14 cellular contexts compared by ENCODE assay signal in genomic region chr1:243508964-243509363, GRCh38.
DNase-seq lines count a peak whose midpoint lies in the region; ATAC-seq and TF ChIP-seq lines count a peak whose summit lies in the region.
"Had no signal": no experiment of that assay in that cellular context is flagged by ENCODE, and none has a peak within 500 bp of the region (broad histone marks: within the 10 kb centered on the region; RNA-seq: fewer than 3 reads in every experiment).

No MANE protein-coding gene starts in this region.

- H3K36me3 Mint-ChIP-seq in CD8-positive, alpha-beta memory T cell = peaks cover 14 to 53% (median 24%) of the 10 kb centered on the region in 3 donors
- H3K36me3 Mint-ChIP-seq in brain = peaks cover 70% of the 10 kb centered on the region
- H3K36me3 Mint-ChIP-seq in naive thymus-derived CD4-positive, alpha-beta T cell = peaks cover 14 to 52% (median 27%) of the 10 kb centered on the region in 5 donors

- peak overlapping the region; percentile 84 for H3K4me2 ChIP-seq in BLaER1

- H3K4me1 ChIP-seq in BLaER1 = peaks cover 67% of the 10 kb centered on the region
- H3K4me1 ChIP-seq in CD8-positive, alpha-beta memory T cell (ENCODE audit: insufficient read depth, low read length) = peaks cover 28% of the 10 kb centered on the region
- peaks cover 4 to 13% of the 10 kb centered on the region in 2 donors for H3K4me1 ChIP-seq in naive thymus-derived CD4-positive, alpha-beta T cell (ENCODE audit: control insufficient read depth in 2 of 2, insufficient read depth in 2 of 2, low read length in 2 of 2)
- H3K4me1 ChIP-seq in lower lobe of right lung = no peaks in the 10 kb centered on the region

- H3K9me3 Mint-ChIP-seq in CD8-positive, alpha-beta memory T cell = no peaks in the 10 kb centered on the region
- peaks cover 0 to 2% (median 0%) of the 10 kb centered on the region in 5 experiments for H3K9me3 Mint-ChIP-seq in brain
- H3K9me3 Mint-ChIP-seq in naive thymus-derived CD4-positive, alpha-beta T cell = peaks cover 0 to 1% (median 0%) of the 10 kb centered on the region in 11 donors
- H3K9me3 Mint-ChIP-seq: CD4-positive, CD25-positive, alpha-beta regulatory T cell had no signal

- peak overlapping the region; percentile 70 for H3K27ac ChIP-seq in BLaER1
- H3K27ac ChIP-seq in CD8-positive, alpha-beta memory T cell (ENCODE audit: low read depth, low read length) = no peak overlapping the region
- no peak overlapping the region for H3K27ac ChIP-seq in naive thymus-derived CD4-positive, alpha-beta T cell (ENCODE audit: low read depth, low read length)
- H3K27ac ChIP-seq in lower lobe of right lung = no peak overlapping the region
- no peak overlapping the region for H3K27ac ChIP-seq in substantia nigra (ENCODE audit: low read depth, low read length, poor library complexity, severe bottlenecking)

- TF ChIP-seq CTCF in brain (conservative IDR thresholded peaks at IDR 0.05) (no peak), lower lobe of right lung (IDR thresholded peaks at IDR 0.05) (no peak)

- H4K20me1 ChIP-seq in BLaER1 = no peaks in the 10 kb centered on the region

- DNase-seq in CD8-positive, alpha-beta memory T cell = no peak
- DNase-seq in naive thymus-derived CD4-positive, alpha-beta T cell = no peak
- DNase-seq in anterior cingulate cortex (lab: John Stamatoyannopoulos, UW) (no peak), lower lobe of right lung (no peak), substantia nigra (lab: John Stamatoyannopoulos, UW) (no peak)
- DNase-seq: NCI-H187, NCI-H345, NCI-H526, RPMI8226, SIG-M5 had no signal

- ATAC-seq in naive thymus-derived CD4-positive, alpha-beta T cell = no peak
- ATAC-seq in lower lobe of right lung (no peak), HG03095 (IDR thresholded peaks at IDR 0.05; ENCODE audit: unreplicated experiment) (no peak)

- H3K36me3 ChIP-seq in BLaER1 (peaks cover 14% of the 10 kb centered on the region), lower lobe of right lung (peaks cover 27% of the 10 kb centered on the region)
- no peaks in the 10 kb centered on the region for H3K36me3 ChIP-seq in CD8-positive, alpha-beta memory T cell (ENCODE audit: insufficient read depth, low read length)
- H3K36me3 ChIP-seq in naive thymus-derived CD4-positive, alpha-beta T cell (ENCODE audit: control insufficient read depth in 2 of 3, insufficient read depth in 3 of 3, low read length in 3 of 3) = peaks cover 0 to 31% (median 0%) of the 10 kb centered on the region in 3 experiments

- H3K27me3 ChIP-seq in BLaER1 (no peaks in the 10 kb centered on the region), lower lobe of right lung (ENCODE audit: low read depth) (no peaks in the 10 kb centered on the region)
- no peaks in the 10 kb centered on the region for H3K27me3 ChIP-seq in CD8-positive, alpha-beta memory T cell (ENCODE audit: insufficient read depth, low read length, poor library complexity, severe bottlenecking)
- H3K27me3 ChIP-seq in naive thymus-derived CD4-positive, alpha-beta T cell (ENCODE audit: control insufficient read depth in 2 of 2, insufficient read depth in 2 of 2, low read length in 2 of 2) = no peaks in the 10 kb centered on the region

- H3K9me3 ChIP-seq in BLaER1 (no peaks in the 10 kb centered on the region), lower lobe of right lung (no peaks in the 10 kb centered on the region)
- H3K9me3 ChIP-seq in CD8-positive, alpha-beta memory T cell (ENCODE audit: low read length) = no peaks in the 10 kb centered on the region
- no peaks in the 10 kb centered on the region for H3K9me3 ChIP-seq in naive thymus-derived CD4-positive, alpha-beta T cell (ENCODE audit: control insufficient read depth in 2 of 3, low read length in 3 of 3)

- intact Hi-C loops in naive thymus-derived CD4-positive, alpha-beta T cell (cut with micrococcal nuclease) = loop anchor here in 1 of 2 donors (10.0 kb wide), 1 partner anchor 766 kb away; no protein-coding TSS in a partner anchor
- intact Hi-C loops in lower lobe of right lung (cut with DNase I) = no loop called here

- CTCF ChIA-PET in CD8-positive, alpha-beta memory T cell (lab: Charles Lee) = no interaction called here
- CTCF ChIA-PET in naive thymus-derived CD4-positive, alpha-beta T cell (lab: Charles Lee) = no interaction called here

- POLR2A ChIA-PET in CD8-positive, alpha-beta memory T cell (lab: Charles Lee) = no interaction called here
- POLR2A ChIA-PET in naive thymus-derived CD4-positive, alpha-beta T cell (lab: Charles Lee) = no interaction called here

- peak overlapping the region; percentile 59; the same call in 1 of the 2 replicates for H3K9ac ChIP-seq in BLaER1

- H3K4me1 Mint-ChIP-seq in CD8-positive, alpha-beta memory T cell = peaks cover 35 to 57% (median 39%) of the 10 kb centered on the region in 3 donors
- peaks cover 37% of the 10 kb centered on the region for H3K4me1 Mint-ChIP-seq in brain
- H3K4me1 Mint-ChIP-seq in naive thymus-derived CD4-positive, alpha-beta T cell = peaks cover 4 to 56% (median 42%) of the 10 kb centered on the region in 7 donors

- H3K27ac Mint-ChIP-seq in CD8-positive, alpha-beta memory T cell = peak overlapping the region; percentile 24 to 93 (median 86)
- H3K27ac Mint-ChIP-seq in brain = peak overlapping the region in 3 of 5 experiments; percentile 84 to 95 (median 86)
- peak overlapping the region in 7 of 9 donors; percentile 51 to 84 (median 75) for H3K27ac Mint-ChIP-seq in naive thymus-derived CD4-positive, alpha-beta T cell

- no peak overlapping the region for H3K4me3 ChIP-seq in BLaER1
- no peak overlapping the region for H3K4me3 ChIP-seq in CD8-positive, alpha-beta memory T cell (ENCODE audit: low read length)
- H3K4me3 ChIP-seq in naive thymus-derived CD4-positive, alpha-beta T cell (ENCODE audit: low read length) = no peak overlapping the region
- no peak overlapping the region for H3K4me3 ChIP-seq in lower lobe of right lung

- peak overlapping the region in 6 of 7 donors; percentile 53 to 86 (median 80) for H3K4me3 Mint-ChIP-seq in CD8-positive, alpha-beta memory T cell
- no peak overlapping the region for H3K4me3 Mint-ChIP-seq in brain
- peak overlapping the region in 4 of 10 donors; percentile 6 to 65 (median 44) for H3K4me3 Mint-ChIP-seq in naive thymus-derived CD4-positive, alpha-beta T cell

- peaks cover 0 to 2% of the 10 kb centered on the region in 2 donors for H3K27me3 Mint-ChIP-seq in CD8-positive, alpha-beta memory T cell
- H3K27me3 Mint-ChIP-seq in brain = peaks cover 6% of the 10 kb centered on the region
- no peaks in the 10 kb centered on the region for H3K27me3 Mint-ChIP-seq in naive thymus-derived CD4-positive, alpha-beta T cell
- H3K27me3 Mint-ChIP-seq: CD4-positive, CD25-positive, alpha-beta regulatory T cell had no signal

Comparison
In these comparisons a context has a peak if more than half of its experiments do, and no peak if none do; other contexts are left out.
1. H3K4me3 Mint-ChIP-seq: peak in CD8-positive, alpha-beta memory T cell (6 of 7); none in brain (0 of 5).
2. Peak in every context shown above with its lines, with median percentiles within 50 percentile points of each other: H3K27ac Mint-ChIP-seq.